In genomic region chr16:51146256-51146924, GRCh38 we compare ENCODE assay signal across 15 cellular contexts. TPM values are rescaled to one million over a fixed set of nuclear protein-coding genes. Genes with fewer than 3 reads are reported as not detected.
DNase-seq lines count a peak whose midpoint lies in the region; ATAC-seq, FAIRE-seq and TF ChIP-seq lines count a peak whose summit lies in the region.
"Had no signal": no experiment of that assay in that cellular context is flagged by ENCODE, and none has a peak within 500 bp of the region (broad histone marks: within the 10 kb centered on the region; RNA-seq: fewer than 3 reads in every experiment).

No MANE protein-coding gene starts in this region.

- CTCF ChIA-PET in A549 (lab: Yijun Ruan, JAX) = interaction anchor here (0.6 to 2.6 kb wide), 7 partner anchors 17 to 836 kb away, joined by 3 to 9 read pairs (median 3); no protein-coding TSS in a partner anchor
- CTCF ChIA-PET in HEK293 (lab: Yijun Ruan, JAX) = interaction anchor here (0.6 to 1.2 kb wide), 5 partner anchors 14 to 1908 kb away, joined by 3 to 4 read pairs (median 3); partner anchors contain the start of gene CHD9

- WGBS in A549 (ENCODE audit: missing lambda C conversion rate) = 9% methylated on average over 6 of the region's 6 CpGs
- 2% methylated on average over 6 of the region's 6 CpGs for WGBS in right lobe of liver (ENCODE audit: insufficient coverage, low coverage, low lambda C conversion rate, missing lambda C conversion rate)

- peak overlapping the region; percentile 17; the same call in 1 of the 3 replicates for H3K4me2 ChIP-seq in A549

- no peaks in the 10 kb centered on the region for H3K4me1 Mint-ChIP-seq in immature natural killer cell
- H3K4me1 Mint-ChIP-seq: CD4-positive, CD25-positive, alpha-beta regulatory T cell; stimulated activated effector memory CD8-positive, alpha-beta T cell treated with anti-CD3 and anti-CD28 coated beads, Interleukin-12 subunit alpha, Interleukin-12 subunit beta, amount 100 ng/mL, for 72 hours had no signal

- no peaks in the 10 kb centered on the region for H3K9me3 ChIP-seq in A549
- H3K9me3 ChIP-seq in HEK293 (ENCODE audit: control insufficient read depth, insufficient read depth, low read depth, low read length) = no peaks in the 10 kb centered on the region
- H3K9me3 ChIP-seq in right lobe of liver = no peaks in the 10 kb centered on the region

- peaks cover 0 to 2% (median 0%) of the 10 kb centered on the region in 6 donors for H3K9me3 Mint-ChIP-seq in immature natural killer cell
- H3K9me3 Mint-ChIP-seq: stimulated activated effector memory CD8-positive, alpha-beta T cell treated with anti-CD3 and anti-CD28 coated beads, Interleukin-12 subunit alpha, Interleukin-12 subunit beta, amount 100 ng/mL, for 72 hours; T-cell had no signal

- H3K36me3 ChIP-seq in HEK293 (ENCODE audit: control insufficient read depth in 2 of 2, insufficient read depth in 1 of 2, low read length in 2 of 2) = peaks cover 4 to 17% of the 10 kb centered on the region in 2 experiments; a peak in 1 of 3 replicates
- H3K36me3 ChIP-seq in right lobe of liver = peaks cover 0 to 8% (median under 1%) of the 10 kb centered on the region in 4 donors

- no peak for FAIRE-seq in A549 (lab: Jason Lieb, UNC)
- FAIRE-seq: islet of Langerhans, small intestine had no signal

- H3K4me3 ChIP-seq in A549 (no peak overlapping the region), HEK293 (ENCODE audit: low read depth, low read length) (no peak overlapping the region), cardiac fibroblast (replicated peaks in 1 of 2; ENCODE audit: low read depth in 2 of 2, low read length in 2 of 2) (no peak overlapping the region), right lobe of liver (peak overlapping the region in 2 of 3 donors; percentile 2 to 16)

- no peak for TF ChIP-seq EP300 in A549 (IDR thresholded peaks at IDR 0.05)

- peak in 1 of 2 experiments; percentile 43; a peak in 3 of 5 replicates for TF ChIP-seq RAD21 in A549 (conservative IDR thresholded peaks at IDR 0.05 in 1 of 2, IDR thresholded peaks at IDR 0.05 in 1 of 2)

- ATAC-seq in A549 (no peak), right lobe of liver (peak in 1 of 4 donors; percentile 3), GM18858 (IDR thresholded peaks at IDR 0.05; ENCODE audit: unreplicated experiment) (no peak)
- ATAC-seq: stimulated activated effector memory CD8-positive, alpha-beta T cell treated with anti-CD3 and anti-CD28 coated beads, Interleukin-12 subunit alpha, Interleukin-12 subunit beta, amount 100 ng/mL, for 72 hours; T-cell had no signal

- peaks cover 0 to 6% (median 0%) of the 10 kb centered on the region in 3 donors for H3K36me3 Mint-ChIP-seq in immature natural killer cell
- H3K36me3 Mint-ChIP-seq: CD4-positive, CD25-positive, alpha-beta regulatory T cell; T-cell had no signal

- DNase-seq in A549 (ENCODE audit: low read depth in 1 of 2, low spot score in 1 of 2) (no peak), cardiac fibroblast (ENCODE audit: low read depth in 2 of 2) (peak; percentile 22 to 59), right lobe of liver (no peak), islet precursor cell (no peak), immature natural killer cell (no peak)
- DNase-seq in activated CD4-positive, alpha-beta T cell treated with anti-CD3 and anti-CD28 coated beads for 1 hour = no peak
- DNase-seq: CD4-positive, CD25-positive, alpha-beta regulatory T cell; cerebellar nuclear complex; HCEC 1CT; small intestine; T-cell had no signal

- TF ChIP-seq CTCF in A549 (IDR thresholded peaks at IDR 0.05) (no peak), HEK293 (tag by site-specific recombination; IDR thresholded peaks at IDR 0.05) (0 out of 2 replicates have a peak, but pooled peaks have one; percentile 25), cardiac fibroblast (IDR thresholded peaks at IDR 0.05; ENCODE audit: low read depth, low read length) (peak; percentile 29), right lobe of liver (IDR thresholded peaks at IDR 0.05) (peak in 3 of 4 donors; percentile 15 to 33 (median 24))

- no peaks in the 10 kb centered on the region for H3K4me1 ChIP-seq in A549
- H3K4me1 ChIP-seq in HEK293 (ENCODE audit: control insufficient read depth, insufficient read depth, low read length) = peaks cover 40% of the 10 kb centered on the region
- H3K4me1 ChIP-seq in right lobe of liver = peaks cover 0 to 40% (median 6%) of the 10 kb centered on the region in 4 donors

- POLR2A ChIA-PET in A549 (lab: Yijun Ruan, JAX) (no interaction called here), HEK293 (lab: Yijun Ruan, JAX) (no interaction called here)

- H3K27ac ChIP-seq in A549 (no peak overlapping the region), HEK293 (ENCODE audit: extremely low read depth, low read depth, low read length) (peak overlapping the region; percentile 46; the same call in 1 of the 2 replicates), right lobe of liver (peak overlapping the region; percentile 62 to 77 (median 76))

- H3K27me3 Mint-ChIP-seq in immature natural killer cell (ENCODE audit: low read depth in 3 of 3) = peaks cover 5 to 30% (median 20%) of the 10 kb centered on the region in 3 donors

- TF ChIP-seq POLR2A in A549 (IDR thresholded peaks at IDR 0.05; ENCODE audit: low read length) (no peak), right lobe of liver (IDR thresholded peaks at IDR 0.05) (no peak)

- H3K27ac Mint-ChIP-seq in immature natural killer cell = no peak overlapping the region
- H3K27ac Mint-ChIP-seq: CD4-positive, CD25-positive, alpha-beta regulatory T cell; stimulated activated effector memory CD8-positive, alpha-beta T cell treated with anti-CD3 and anti-CD28 coated beads, Interleukin-12 subunit alpha, Interleukin-12 subunit beta, amount 100 ng/mL, for 72 hours; T-cell had no signal

- intact Hi-C loops in right lobe of liver (cut with DNase I) = no loop called here

- H3K27me3 ChIP-seq in right lobe of liver = no peaks in the 10 kb centered on the region

- no peak overlapping the region for H3K4me3 Mint-ChIP-seq in immature natural killer cell
- H3K4me3 Mint-ChIP-seq: CD4-positive, CD25-positive, alpha-beta regulatory T cell; stimulated activated effector memory CD8-positive, alpha-beta T cell treated with anti-CD3 and anti-CD28 coated beads, Interleukin-12 subunit alpha, Interleukin-12 subunit beta, amount 100 ng/mL, for 72 hours; T-cell had no signal

TF ChIP-seq in A549, 52 proteins besides CTCF, POLR2A, EP300 and RAD21 (continues in another document):
- TF ChIP-seq ZFP36 (IDR thresholded peaks at IDR 0.05; ENCODE audit: borderline replicate concordance, partially characterized antibody) (no peak), ATOH8 (CRISPR knock-in tag; IDR thresholded peaks at IDR 0.05; ENCODE audit: low read depth) (no peak), BHLHE40 (IDR thresholded peaks at IDR 0.05; ENCODE audit: low read depth, low read length) (no peak), USF2 (IDR thresholded peaks at IDR 0.05) (no peak), NPAS2 (CRISPR knock-in tag; IDR thresholded peaks at IDR 0.05; ENCODE audit: borderline replicate concordance) (no peak), HOXB5 (CRISPR knock-in tag; IDR thresholded peaks at IDR 0.05) (no peak), CBX8 (IDR thresholded peaks at IDR 0.05) (no peak), SREBF2 (IDR thresholded peaks at IDR 0.05) (no peak), EHMT2 (IDR thresholded peaks at IDR 0.05; ENCODE audit: low read depth) (no peak)

TF ChIP-seq in HEK293, 187 proteins besides CTCF, POLR2A, EP300 and RAD21 (continues in another document):
- no peak for TF ChIP-seq ZNF560 (tag by site-specific recombination; IDR thresholded peaks at IDR 0.05; ENCODE audit: borderline replicate concordance)
- TF ChIP-seq SP7 (tag by site-specific recombination; IDR thresholded peaks at IDR 0.05) = no peak
- no peak for TF ChIP-seq ZBTB8A (tag by site-specific recombination; IDR thresholded peaks at IDR 0.05)
- no peak for TF ChIP-seq ZNF623 (tag by site-specific recombination; IDR thresholded peaks at IDR 0.05)
- TF ChIP-seq ZNF19 (tag by site-specific recombination; IDR thresholded peaks at IDR 0.05; ENCODE audit: low read depth) = no peak
- no peak for TF ChIP-seq ZNF548 (tag by site-specific recombination; IDR thresholded peaks at IDR 0.05)
- TF ChIP-seq GLIS2 (tag by site-specific recombination; IDR thresholded peaks at IDR 0.05) = no peak
- no peak for TF ChIP-seq ZNF544 (tag by site-specific recombination; IDR thresholded peaks at IDR 0.05)
- no peak for TF ChIP-seq KLF1 (tag by site-specific recombination; IDR thresholded peaks at IDR 0.05)
- TF ChIP-seq ZNF335 (tag by site-specific recombination; conservative IDR thresholded peaks at IDR 0.05) = no peak
- TF ChIP-seq PRDM6 (tag by site-specific recombination; IDR thresholded peaks at IDR 0.05) = peak; percentile 86
- peak; percentile 23 for TF ChIP-seq ZNF654 (tag by site-specific recombination; IDR thresholded peaks at IDR 0.05; ENCODE audit: low read depth)
- no peak for TF ChIP-seq KLF8 (tag by site-specific recombination; IDR thresholded peaks at IDR 0.05)
- TF ChIP-seq ZNF629 (tag by site-specific recombination; IDR thresholded peaks at IDR 0.05) = no peak; the same call in 1 of the 2 replicates
- no peak for TF ChIP-seq ZFP37 (tag by site-specific recombination; IDR thresholded peaks at IDR 0.05)
- no peak for TF ChIP-seq ZNF785 (tag by site-specific recombination; IDR thresholded peaks at IDR 0.05)
- no peak for TF ChIP-seq GFI1B (tag by site-specific recombination; IDR thresholded peaks at IDR 0.05)
- peak; percentile 67 for TF ChIP-seq ZNF561 (tag by site-specific recombination; IDR thresholded peaks at IDR 0.05; ENCODE audit: borderline replicate concordance)

RNA-seq across cellular contexts. Expression of gene SALL1, which starts 4.7 kb away (rescaled TPM):
- polyA plus RNA-seq in A549 (2011; rRNA removed) = 0.28 and 0.37 TPM in 2 replicates
- polyA plus RNA-seq in A549 (2012; cell fraction: cytosol; rRNA removed) = 0.34 and 0.36 TPM in 2 replicates
- 0.28 and 0.42 TPM in 2 replicates for polyA plus RNA-seq in A549 (2012; cell fraction: nucleus; rRNA removed)
- polyA plus RNA-seq in A549 (2017; fragmentation: RNase III; extraction: RNeasy Plus Mini Kit Qiagen cat#74134 plus additional on column Dnase treatment) = 0.04 to 0.21 TPM (median 0.13 TPM) in 3 replicates
- 0.78 and 0.79 TPM in 2 replicates for polyA minus RNA-seq in A549 (2011; rRNA and poly(A)+ RNA removed)
- 10 to 100 TPM; 22.9 to 30.1 (median 26.4) TPM for total RNA-seq in right lobe of liver
- polyA plus RNA-seq in immature natural killer cell = not detected
- total RNA-seq: CD4-positive, CD25-positive, alpha-beta regulatory T cell had no signal
- polyA plus RNA-seq: CD4-positive, CD25-positive, alpha-beta regulatory T cell had no signal

Comparison
In these comparisons a context has a peak if more than half of its experiments do, and no peak if none do; other contexts are left out.
1. DNase-seq: peak in cardiac fibroblast (2 of 2); none in A549 (0 of 2), right lobe of liver (0 of 3), islet precursor cell (single experiment), activated CD4-positive, alpha-beta T cell treated with anti-CD3 and anti-CD28 coated beads for 1 hour (single experiment) and immature natural killer cell (0 of 3).
2. H3K27ac ChIP-seq: peak in HEK293 (single experiment) and right lobe of liver (3 of 3); none in A549 (0 of 2).
3. H3K4me3 ChIP-seq: peak in right lobe of liver (2 of 3); none in A549 (single experiment), HEK293 (single experiment) and cardiac fibroblast (0 of 2).
4. Of the 5 proteins assayed by ChIP-seq in both HEK293 and A549: peak only in HEK293: CTCF; only in A549: none; in both: none; in neither: 4.